9 cellular contexts compared by ENCODE assay signal in genomic region chr5:74670377-74671038, GRCh38.
"Had no signal": no experiment of that assay in that cellular context is flagged by ENCODE, and none has a peak within 500 bp of the region (broad histone marks: within the 10 kb centered on the region; RNA-seq: fewer than 3 reads in every experiment).

No MANE protein-coding gene starts in this region.

- ATAC-seq: HCT116 had no signal

- H3K4me3 Mint-ChIP-seq: HFFc6, IgD-negative memory B cell had no signal

- H2AFZ ChIP-seq: GM23248 had no signal

- DNase-seq: GM23248, GOT3, H7, HFFc6, KBM-7 had no signal

- H3K9me3 ChIP-seq: HAP-1 had no signal

- H3K36me3 ChIP-seq: HAP-1 had no signal

- H3K4me3 ChIP-seq: GM23248, HAP-1 had no signal

- H3K27ac ChIP-seq: GM23248, HL-60 had no signal

- H3K36me3 Mint-ChIP-seq: IgD-negative memory B cell had no signal

- H3K9ac ChIP-seq: GM23248 had no signal

- H3K27ac Mint-ChIP-seq: HFFc6, IgD-negative memory B cell had no signal

- H3K9me3 Mint-ChIP-seq: HFFc6 had no signal

- H3K4me1 ChIP-seq: HAP-1 had no signal
